ENCODE assay signal across 31 cellular contexts in the genomic region with DNA sequence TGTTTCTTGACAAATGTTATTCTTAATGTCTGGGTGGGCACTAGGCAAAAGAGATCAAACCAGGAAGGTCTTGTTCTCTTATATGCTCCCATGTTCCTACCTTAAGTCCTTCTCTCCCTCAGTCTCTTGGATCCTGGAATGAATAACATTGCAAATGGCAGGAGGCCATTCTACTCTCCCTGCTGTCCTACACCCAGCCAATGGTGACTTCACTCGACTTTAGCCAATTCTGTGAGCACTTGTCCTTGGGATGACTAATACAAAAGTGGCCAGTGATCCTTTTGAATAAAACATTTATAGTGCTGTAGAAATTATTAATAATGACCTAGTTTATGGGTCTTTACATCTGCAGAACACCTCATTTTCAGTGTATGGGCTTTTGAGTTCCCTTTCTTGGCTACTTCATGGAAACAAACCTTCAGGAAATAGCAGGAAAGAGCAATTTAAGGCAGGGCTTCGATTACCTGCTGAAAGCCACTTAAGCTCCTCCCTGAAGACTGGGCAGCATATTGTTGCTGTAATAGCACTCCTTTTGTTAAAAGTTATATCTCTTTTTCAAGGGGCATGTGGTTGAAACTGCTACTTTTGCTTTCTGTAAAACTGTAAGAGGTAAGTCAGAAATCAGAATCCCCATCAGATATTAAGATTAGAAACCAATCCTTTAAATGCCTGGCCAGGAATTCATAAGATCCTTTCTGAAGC. TPM values are rescaled to one million over a fixed set of nuclear protein-coding genes. Genes with fewer than 3 reads are reported as not detected.
A peak's percentile ranks its signal among the peaks of the same experiment; 100 is the strongest.
DNase-seq lines count a peak whose midpoint lies in the region; ATAC-seq and TF ChIP-seq lines count a peak whose summit lies in the region.
"Had no signal": no experiment of that assay in that cellular context is flagged by ENCODE, and none has a peak within 500 bp of the region (broad histone marks: within the 10 kb centered on the region; RNA-seq: fewer than 3 reads in every experiment).

No MANE protein-coding gene starts in this region.

- peaks cover 40 to 45% (median 42%) of the 10 kb centered on the region in 11 experiments for H3K9me3 ChIP-seq in BLaER1 treated with 17β-estradiol and CSF1 and Interleukin-3, amounts not matched to agents 10 nM and 100 nM (replicated peaks in 1 of 11)
- H3K9me3 ChIP-seq in right atrium auricular region = no peaks in the 10 kb centered on the region
- H3K9me3 ChIP-seq: ascending aorta, colonic mucosa, thoracic aorta, uterus had no signal

- H3K9ac ChIP-seq in BLaER1 treated with 17β-estradiol and CSF1 and Interleukin-3, amounts not matched to agents 10 nM and 100 nM = 0 out of 22 replicates have a peak overlapping the region, but pooled peaks of 2 of the 11 experiments have one; percentile 1 to 8

- no peaks in the 10 kb centered on the region for H3K27me3 ChIP-seq in BLaER1 treated with 17β-estradiol and CSF1 and Interleukin-3, amounts not matched to agents 10 nM and 100 nM
- H3K27me3 ChIP-seq in right atrium auricular region = no peaks in the 10 kb centered on the region
- H3K27me3 ChIP-seq: ascending aorta, cardiac muscle cell, colonic mucosa, uterus had no signal

- DNase-seq in myocyte (ENCODE audit: low read depth) = peak; percentile 9
- no peak for DNase-seq in right atrium auricular region (ENCODE audit: low spot score)
- no peak for DNase-seq in NCI-H2107 (lab: John Stamatoyannopoulos, UW)
- no peak for DNase-seq in kidney glomerular epithelial cell (lab: John Stamatoyannopoulos, UW)
- DNase-seq: activated CD4-positive, alpha-beta T cell treated with anti-CD3 and anti-CD28 coated beads, Interleukin-2, amount 10 ng/mL, durations not matched to agents 7 days and 5 days; activated gamma-delta T cell treated with Interleukin-2 at 50 U/mL for 16 hours; activated naive CD8-positive, alpha-beta T cell treated with anti-CD3 and anti-CD28 coated beads, Interleukin-2, amount 10 ng/mL, durations not matched to agents 7 days and 5 days; AML-193; CD8-positive, alpha-beta T cell; colonic mucosa; effector CD4-positive, alpha-beta T cell; NCI-H1417; NCI-H2081; RPMI8226; stimulated activated CD4-positive, alpha-beta T cell treated with anti-CD3 and anti-CD28 coated beads, Interleukin-1b, Interleukin-23, amount 100 ng/mL, for 48 hours; uterus had no signal

- H3K4me1 ChIP-seq in BLaER1 treated with 17β-estradiol and CSF1 and Interleukin-3, amounts not matched to agents 10 nM and 100 nM = peaks cover 28 to 55% (median 47%) of the 10 kb centered on the region in 10 experiments
- peaks cover 0 to 7% of the 10 kb centered on the region in 2 donors for H3K4me1 ChIP-seq in right atrium auricular region
- H3K4me1 ChIP-seq: ascending aorta, colonic mucosa, uterus had no signal

- peaks cover 0 to 39% (median 17%) of the 10 kb centered on the region in 11 experiments; a peak in 13 of 22 replicates for H3K36me3 ChIP-seq in BLaER1 treated with 17β-estradiol and CSF1 and Interleukin-3, amounts not matched to agents 10 nM and 100 nM
- H3K36me3 ChIP-seq in right atrium auricular region = no peaks in the 10 kb centered on the region
- H3K36me3 ChIP-seq: ascending aorta, cardiac muscle cell, colonic mucosa, thoracic aorta, uterus had no signal

- H3K27ac ChIP-seq in BLaER1 treated with 17β-estradiol and CSF1 and Interleukin-3, amounts not matched to agents 10 nM and 100 nM = peak overlapping the region in 3 of 11 experiments; percentile 1 to 36 (median 34); a peak in 2 of 22 replicates
- H3K27ac ChIP-seq in right atrium auricular region = no peak overlapping the region
- H3K27ac ChIP-seq: ascending aorta, cardiac muscle cell, colonic mucosa, thoracic aorta, uterus had no signal

- no peak overlapping the region for H3K4me3 ChIP-seq in BLaER1 treated with 17β-estradiol and CSF1 and Interleukin-3, amounts not matched to agents 10 nM and 100 nM
- H3K4me3 ChIP-seq in right atrium auricular region = no peak overlapping the region
- H3K4me3 ChIP-seq: ascending aorta, cardiac muscle cell, colonic mucosa, thoracic aorta, uterus had no signal

- H4K20me1 ChIP-seq in BLaER1 treated with 17β-estradiol and CSF1 and Interleukin-3, amounts not matched to agents 10 nM and 100 nM = no peaks in the 10 kb centered on the region

- H3K4me2 ChIP-seq in BLaER1 treated with 17β-estradiol and CSF1 and Interleukin-3, amounts not matched to agents 10 nM and 100 nM = peak overlapping the region in 9 of 11 experiments; percentile 1 to 66 (median 38); a peak in 15 of 22 replicates

- no peak for TF ChIP-seq CTCF in right atrium auricular region (IDR thresholded peaks at IDR 0.05)

- ATAC-seq in GM21576 (IDR thresholded peaks at IDR 0.05; ENCODE audit: unreplicated experiment) (peak; percentile 61), HG03432 (IDR thresholded peaks at IDR 0.05; ENCODE audit: unreplicated experiment) (peak; percentile 56), GM19452 (IDR thresholded peaks at IDR 0.05; ENCODE audit: unreplicated experiment) (no peak)
- ATAC-seq: CD8-positive, alpha-beta T cell; HepG2; left lobe of liver; WTC11 had no signal

RNA-seq across cellular contexts. Expression of a gene that starts 10.5 kb away (rescaled TPM):
- total RNA-seq in myocyte = not detected in 2 replicates
- not detected for polyA plus RNA-seq in myocyte (2012)
- not detected for total RNA-seq in right atrium auricular region
- total RNA-seq: activated CD4-positive, alpha-beta T cell treated with anti-CD3 and anti-CD28 coated beads, Interleukin-2, amount 10 ng/mL, durations not matched to agents 7 days and 5 days; activated CD8-positive, alpha-beta memory T cell treated with anti-CD3 and anti-CD28 coated beads for 36 hours; activated naive CD8-positive, alpha-beta T cell treated with anti-CD3 and anti-CD28 coated beads, Interleukin-2, amount 10 ng/mL, durations not matched to agents 7 days and 5 days; ascending aorta; cardiac muscle cell; CD8-positive, alpha-beta T cell; colonic mucosa; Daoy; H4; HepG2; left lobe of liver; SK-MEL-5; thoracic aorta; uterus; WTC11 had no signal
- polyA plus RNA-seq: cardiac muscle cell, HepG2, neural cell had no signal

RNA-seq across cellular contexts. Expression of a gene that starts 28.8 kb away (rescaled TPM):
- total RNA-seq in myocyte (50.7 and 67.3 TPM in 2 replicates), right atrium auricular region (10 to 100 TPM; 21.4 to 25.3 TPM)
- 58.5 TPM for polyA plus RNA-seq in myocyte (2012)
